ENCODE assay signal across 8 cellular contexts in genomic region chr15:67833504-67834248, GRCh38. TPM values are rescaled to one million over a fixed set of nuclear protein-coding genes. Genes with fewer than 3 reads are reported as not detected.
DNase-seq lines count a peak whose midpoint lies in the region; ATAC-seq and TF ChIP-seq lines count a peak whose summit lies in the region.

No MANE protein-coding gene starts in this region.

- H3K4me3 ChIP-seq in AG04449 (ENCODE audit: low read depth, low read length) (peak overlapping the region; percentile 36), epithelial cell of proximal tubule (ENCODE audit: low read depth, low read length) (peak overlapping the region; percentile 28), neural cell (ENCODE audit: low read length) (peak overlapping the region; percentile 23)

- peak; percentile 59 for TF ChIP-seq CTCF in AG04449 (IDR thresholded peaks at IDR 0.05; ENCODE audit: insufficient read depth, low read length, missing control alignments)
- TF ChIP-seq CTCF in GM20000 (IDR thresholded peaks at IDR 0.05; ENCODE audit: extremely low read depth, missing control alignments): peak; percentile 59
- peak; percentile 52 for TF ChIP-seq CTCF in epithelial cell of proximal tubule (conservative IDR thresholded peaks at IDR 0.05; ENCODE audit: low read depth, low read length)
- TF ChIP-seq CTCF in neural cell (IDR thresholded peaks at IDR 0.05; ENCODE audit: poor library complexity, severe bottlenecking): peak; percentile 41

- H3K36me3 ChIP-seq in neural cell (ENCODE audit: insufficient read depth, low read length): no peaks in the 10 kb centered on the region

- H3K4me3 Mint-ChIP-seq in T-helper 17 cell: peak overlapping the region; percentile 92

- TF ChIP-seq RAD21 in neural cell (conservative IDR thresholded peaks at IDR 0.05): peak; percentile 43

- H3K9ac ChIP-seq in neural cell (ENCODE audit: low read length): no peak overlapping the region

- ATAC-seq in T-helper 17 cell: peak; percentile 44
- ATAC-seq in GM18519 (IDR thresholded peaks at IDR 0.05; ENCODE audit: low FRiP score, unreplicated experiment): no peak

- H4K20me1 ChIP-seq in neural cell (ENCODE audit: insufficient read depth): no peaks in the 10 kb centered on the region

- H3K27me3 ChIP-seq in neural cell (ENCODE audit: insufficient read depth, low read depth, low read length): peaks cover 99% of the 10 kb centered on the region

- CTCF ChIA-PET in AG04449 (lab: Yijun Ruan, JAX): interaction anchor here (1.1 to 3.0 kb wide), 7 partner anchors 13 to 377 kb away, joined by 3 to 30 read pairs (median 4); no protein-coding TSS in a partner anchor

- POLR2A ChIA-PET in AG04449 (lab: Yijun Ruan, JAX): no interaction called here

- H3K4me2 ChIP-seq in neural cell (ENCODE audit: low read length): no peak overlapping the region

- no peak overlapping the region for H3K27ac ChIP-seq in neural cell (ENCODE audit: low read length)

- H3K36me3 Mint-ChIP-seq in T-helper 17 cell (ENCODE audit: low read depth): peaks cover 5% of the 10 kb centered on the region

- peak overlapping the region; percentile 39 for H3K27ac Mint-ChIP-seq in T-helper 17 cell

- H3K9me2 ChIP-seq in neural cell (ENCODE audit: insufficient read depth, low read length): no peaks in the 10 kb centered on the region

- H3K9me3 ChIP-seq in T-helper 17 cell (ENCODE audit: control insufficient read depth, low read length, poor library complexity, severe bottlenecking): no peaks in the 10 kb centered on the region
- no peaks in the 10 kb centered on the region for H3K9me3 ChIP-seq in neural cell (ENCODE audit: low read length)

- peaks cover 67% of the 10 kb centered on the region for H3K27me3 Mint-ChIP-seq in T-helper 17 cell

- no peak for TF ChIP-seq EP300 in neural cell (conservative IDR thresholded peaks at IDR 0.05; ENCODE audit: poor library complexity, severe bottlenecking)

- no peak overlapping the region for H2AFZ ChIP-seq in neural cell (ENCODE audit: low read depth, low read length)

- no peaks in the 10 kb centered on the region for H3F3A ChIP-seq in neural cell (ENCODE audit: insufficient read depth, low read length, poor library complexity, severe bottlenecking)

- H3K79me2 ChIP-seq in neural cell (replicated peaks; ENCODE audit: insufficient read depth, low read length): no peaks in the 10 kb centered on the region

- peaks cover 41% of the 10 kb centered on the region for H3K4me1 Mint-ChIP-seq in T-helper 17 cell

- DNase-seq in AG04449 (ENCODE audit: low read depth, low spot score): no peak
- peak; percentile 83 for DNase-seq in GM20000 (ENCODE audit: low spot score)
- DNase-seq in T-helper 17 cell: no peak
- no peak for DNase-seq in epithelial cell of proximal tubule (ENCODE audit: low read depth)
- DNase-seq in occipital lobe (lab: John Stamatoyannopoulos, UW): no peak
- DNase-seq in OCI-M2 (lab: John Stamatoyannopoulos, UW; ENCODE audit: unreplicated experiment): no peak

TF ChIP-seq in neural cell, 6 proteins besides CTCF, POLR2A, EP300 and RAD21:
- TF ChIP-seq EZH2 (IDR thresholded peaks at IDR 0.05; ENCODE audit: borderline replicate concordance, insufficient read depth, low read length, poor library complexity, severe bottlenecking) (peak; percentile 89), SMC3 (conservative IDR thresholded peaks at IDR 0.05; ENCODE audit: poor library complexity) (peak; percentile 52), TAF1 (IDR thresholded peaks at IDR 0.05; ENCODE audit: low read depth) (no peak), REST (IDR thresholded peaks at IDR 0.05; ENCODE audit: borderline replicate concordance) (no peak)

RNA-seq across cellular contexts. Expression of gene RNU6-1, which starts 6.2 kb away (rescaled TPM):
- total RNA-seq in T-helper 17 cell (not detected), epithelial cell of proximal tubule (not detected in 2 replicates), occipital lobe (not detected)
- polyA plus RNA-seq in neural cell: not detected in 2 replicates
- not detected in 2 replicates for polyA minus RNA-seq in neural cell

RNA-seq across cellular contexts. Expression of gene SKOR1, which starts 8.4 kb away (rescaled TPM):
- total RNA-seq in T-helper 17 cell (1 to 10 TPM; 2.2 to 2.7 TPM), epithelial cell of proximal tubule (not detected in 2 replicates), occipital lobe (0.16 TPM)
- 0.81 and 0.94 TPM in 2 replicates for polyA plus RNA-seq in neural cell
- polyA minus RNA-seq in neural cell: 1.5 and 2.1 TPM in 2 replicates
